In the genomic region with DNA sequence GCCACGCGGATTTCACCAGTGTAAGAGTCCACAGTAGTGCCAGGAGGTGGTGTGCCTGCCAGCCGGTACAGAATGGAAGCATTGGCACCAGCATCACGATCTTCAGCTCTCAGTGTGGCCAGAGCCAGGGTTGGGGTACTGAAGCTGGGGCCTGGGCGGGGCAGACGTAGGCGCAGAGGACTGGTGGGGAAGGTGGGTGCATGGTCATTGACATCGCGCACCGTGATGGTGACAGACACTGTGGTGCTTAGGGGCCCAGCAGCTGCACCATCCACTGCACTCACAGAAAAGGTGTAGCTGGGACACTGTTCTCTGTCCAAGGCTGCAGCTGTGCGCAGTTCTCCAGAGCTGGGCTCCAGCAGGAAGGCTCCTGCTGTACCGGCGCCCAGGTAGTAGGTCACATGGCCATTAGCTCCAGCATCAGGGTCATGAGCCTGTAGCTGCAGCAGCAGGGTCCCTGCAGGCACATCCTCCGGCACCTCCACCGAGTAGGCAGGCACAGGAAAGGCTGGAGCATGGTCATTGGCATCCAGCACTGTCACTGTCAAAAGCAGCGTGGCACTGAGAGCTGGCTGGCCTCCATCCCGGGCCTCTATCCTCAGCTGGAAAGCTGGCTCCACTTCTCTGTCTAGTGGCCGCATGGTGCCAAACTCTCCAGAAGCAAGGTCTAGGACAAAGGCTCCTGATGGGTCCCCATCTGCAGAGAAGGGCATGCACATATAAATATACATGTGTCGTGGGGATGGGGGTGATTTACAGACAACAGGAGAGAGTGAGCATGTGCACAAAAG, we compare ENCODE assay signal across 13 cellular contexts. TPM values are rescaled to one million over a fixed set of nuclear protein-coding genes. Genes with fewer than 3 reads are reported as not detected.
DNase-seq lines count a peak whose midpoint lies in the region; ATAC-seq and TF ChIP-seq lines count a peak whose summit lies in the region.
"Had no signal": no experiment of that assay in that cellular context is flagged by ENCODE, and none has a peak within 500 bp of the region (broad histone marks: within the 10 kb centered on the region; RNA-seq: fewer than 3 reads in every experiment).

No MANE protein-coding gene starts in this region.

- H3K4me3 ChIP-seq in Karpas-422 (ENCODE audit: low read length), result no peak overlapping the region
- H3K4me3 ChIP-seq: adrenal gland, lung had no signal

- no peaks in the 10 kb centered on the region for H3K27me3 Mint-ChIP-seq in natural killer cell (ENCODE audit: low read depth in 2 of 2)

- peak overlapping the region; percentile 10 to 24 for H3K27ac Mint-ChIP-seq in natural killer cell

- H3K36me3 ChIP-seq in Karpas-422 (ENCODE audit: insufficient read depth, low read length), result no peaks in the 10 kb centered on the region
- H3K36me3 ChIP-seq: adrenal gland had no signal

- H3K9me3 Mint-ChIP-seq in natural killer cell, result no peaks in the 10 kb centered on the region

- H3K4me2 ChIP-seq in Karpas-422 (ENCODE audit: low read depth, low read length, poor library complexity, severe bottlenecking), result peak overlapping the region; percentile 30

- peak; percentile 8 for ATAC-seq in GM18505 (IDR thresholded peaks at IDR 0.05; ENCODE audit: unreplicated experiment)
- no peak for ATAC-seq in natural killer cell
- no peak for ATAC-seq in HG03432 (IDR thresholded peaks at IDR 0.05; ENCODE audit: unreplicated experiment)

- no peaks in the 10 kb centered on the region for H4K20me1 ChIP-seq in Karpas-422 (ENCODE audit: insufficient read depth, low read depth, low read length)

- peaks cover 9 to 12% of the 10 kb centered on the region in 2 donors for H3K4me1 Mint-ChIP-seq in natural killer cell

- H3K4me1 ChIP-seq in Karpas-422 (ENCODE audit: low read length), result peaks cover 4% of the 10 kb centered on the region; the same call in 1 of the 2 replicates
- H3K4me1 ChIP-seq: adrenal gland had no signal

- no peaks in the 10 kb centered on the region for H3K9me3 ChIP-seq in Karpas-422 (ENCODE audit: low read length)
- H3K9me3 ChIP-seq: adrenal gland had no signal

- no peaks in the 10 kb centered on the region for H3K9me2 ChIP-seq in Karpas-422 (replicated peaks; ENCODE audit: insufficient read depth, low read length)

- H3K4me3 Mint-ChIP-seq in natural killer cell, result peak overlapping the region; percentile 52

- no peaks in the 10 kb centered on the region for H3K27me3 ChIP-seq in Karpas-422 (ENCODE audit: low read length)
- H3K27me3 ChIP-seq: adrenal gland had no signal

- no peak for TF ChIP-seq CTCF in natural killer cell (IDR thresholded peaks at IDR 0.05)

- peak overlapping the region; percentile 31; the same call in 1 of the 2 replicates for H3K9ac ChIP-seq in Karpas-422 (ENCODE audit: low read length)

- H3K27ac ChIP-seq in Karpas-422 (ENCODE audit: low read length), result no peak overlapping the region
- H3K27ac ChIP-seq: adrenal gland had no signal

- intact Hi-C loops in natural killer cell (cut with micrococcal nuclease), result no loop called here

- H3K36me3 Mint-ChIP-seq in natural killer cell, result no peaks in the 10 kb centered on the region

- no peak overlapping the region for H2AFZ ChIP-seq in Karpas-422 (ENCODE audit: low read length)

- no peak for DNase-seq in Karpas-422
- peak; percentile 54 for DNase-seq in cerebellar cortex (ENCODE audit: low spot score)
- DNase-seq in natural killer cell, result no peak
- DNase-seq in islet precursor cell, result no peak
- DNase-seq in foreskin melanocyte, result no peak
- DNase-seq: activated CD4-positive, alpha-beta T cell treated with anti-CD3 and anti-CD28 coated beads for 48 hours; adrenal gland; effector memory CD4-positive, alpha-beta T cell; NCI-H226; SHP77 had no signal

- no peak for TF ChIP-seq POLR2A in GM18505 (IDR thresholded peaks at IDR 0.05; ENCODE audit: borderline replicate concordance, extremely low read depth, insufficient read depth, insufficient read length)

- no peaks in the 10 kb centered on the region for H3K79me2 ChIP-seq in Karpas-422 (ENCODE audit: low read length)

RNA-seq across cellular contexts. Expression of a gene that starts 7.9 kb away (rescaled TPM):
- total RNA-seq in Karpas-422 (2014; rRNA removed; shearing (Covaris generic); ENCODE audit: low replicate concordance), result 41.5 and 45.5 TPM in 2 replicates
- 100 to 1,000 TPM; 123 to 135 (median 131) TPM for total RNA-seq in natural killer cell

RNA-seq across cellular contexts. Expression of a gene that starts 15.2 kb away (rescaled TPM):
- 158 and 192 TPM in 2 replicates for total RNA-seq in Karpas-422 (2014; rRNA removed; shearing (Covaris generic); ENCODE audit: low replicate concordance)
- 100 to 1,000 TPM; 154 to 191 (median 158) TPM for total RNA-seq in natural killer cell

RNA-seq across cellular contexts. Expression of a gene that starts 23.6 kb away (rescaled TPM):
- 48.6 and 65.6 TPM in 2 replicates for total RNA-seq in Karpas-422 (2014; rRNA removed; shearing (Covaris generic); ENCODE audit: low replicate concordance)
- total RNA-seq in natural killer cell, result 100 to 1,000 TPM; 109 to 145 (median 142) TPM

RNA-seq across cellular contexts. Expression of a gene that starts 23.8 kb away (rescaled TPM):
- 10.8 and 22.9 TPM in 2 replicates for total RNA-seq in Karpas-422 (2014; rRNA removed; shearing (Covaris generic); ENCODE audit: low replicate concordance)
- total RNA-seq in natural killer cell, result 10 to 100 TPM; 31.3 to 35.9 (median 31.9) TPM

RNA-seq across cellular contexts. Expression of a gene that starts 28.4 kb away (rescaled TPM):
- 0.04 and 0.11 TPM in 2 replicates for total RNA-seq in Karpas-422 (2014; rRNA removed; shearing (Covaris generic); ENCODE audit: low replicate concordance)
- total RNA-seq in natural killer cell, result 1 to 10 TPM in 1 of 3 donors, under 1 TPM in 2; 0.49 to 1.0 (median 0.83) TPM
